14 cellular contexts compared by ENCODE assay signal in genomic region chr4:84767163-84767562, GRCh38.
DNase-seq lines count a peak whose midpoint lies in the region; ATAC-seq and TF ChIP-seq lines count a peak whose summit lies in the region.
"Had no signal": no experiment of that assay in that cellular context is flagged by ENCODE, and none has a peak within 500 bp of the region (broad histone marks: within the 10 kb centered on the region; RNA-seq: fewer than 3 reads in every experiment).

No MANE protein-coding gene starts in this region.

- peaks cover 7% of the 10 kb centered on the region for H3K4me1 Mint-ChIP-seq in activated CD8-positive, alpha-beta memory T cell treated with anti-CD3 and anti-CD28 coated beads, Interleukin-2, amount 10 ng/mL, durations not matched to agents 7 days and 5 days
- no peaks in the 10 kb centered on the region for H3K4me1 Mint-ChIP-seq in glutamatergic neuron (ENCODE audit: low read depth, unreplicated experiment)
- H3K4me1 Mint-ChIP-seq: CD4-positive, CD25-positive, alpha-beta regulatory T cell had no signal

- no peak for TF ChIP-seq CTCF in glutamatergic neuron (IDR thresholded peaks at IDR 0.05; ENCODE audit: partially characterized antibody, unreplicated experiment)
- TF ChIP-seq CTCF in gastrocnemius medialis (IDR thresholded peaks at IDR 0.05 in 4 of 5, conservative IDR thresholded peaks at IDR 0.05 in 1 of 5), result no peak
- TF ChIP-seq CTCF in Peyer's patch (IDR thresholded peaks at IDR 0.05), result no peak

- no peaks in the 10 kb centered on the region for H3K4me1 ChIP-seq in gastrocnemius medialis
- no peaks in the 10 kb centered on the region for H3K4me1 ChIP-seq in Peyer's patch
- H3K4me1 ChIP-seq: BLaER1 treated with 17β-estradiol and CSF1 and Interleukin-3, amounts not matched to agents 10 nM and 100 nM had no signal

- H3K9me3 Mint-ChIP-seq in activated CD8-positive, alpha-beta memory T cell treated with anti-CD3 and anti-CD28 coated beads, Interleukin-2, amount 10 ng/mL, durations not matched to agents 7 days and 5 days (ENCODE audit: low read depth), result no peaks in the 10 kb centered on the region
- peaks cover 9% of the 10 kb centered on the region for H3K9me3 Mint-ChIP-seq in glutamatergic neuron (ENCODE audit: unreplicated experiment)

- H3K27ac ChIP-seq in gastrocnemius medialis, result no peak overlapping the region
- no peak overlapping the region for H3K27ac ChIP-seq in Peyer's patch

- no peak for DNase-seq in activated CD8-positive, alpha-beta memory T cell treated with anti-CD3 and anti-CD28 coated beads, Interleukin-2, amount 10 ng/mL, durations not matched to agents 7 days and 5 days
- no peak for DNase-seq in activated CD8-positive, alpha-beta memory T cell treated with anti-CD3 and anti-CD28 coated beads for 24 hours
- DNase-seq in glutamatergic neuron (no peak), gastrocnemius medialis (no peak), Peyer's patch (no peak)
- no peak for DNase-seq in stimulated activated naive CD8-positive, alpha-beta T cell treated with anti-CD3 and anti-CD28 coated beads, Interleukin-15, Interleukin-2, amounts not matched to agents 100 U/mL and 50 U/mL, for 24 hours
- DNase-seq: ACHN; CD4-positive, CD25-positive, alpha-beta regulatory T cell; DMS53; GF-D8 had no signal

- H3K27me3 ChIP-seq in gastrocnemius medialis (no peaks in the 10 kb centered on the region), Peyer's patch (no peaks in the 10 kb centered on the region)
- H3K27me3 ChIP-seq: BLaER1 treated with 17β-estradiol and CSF1 and Interleukin-3, amounts not matched to agents 10 nM and 100 nM had no signal

- intact Hi-C loops in gastrocnemius medialis (cut with DNase I; ENCODE audit: low total_unique reads), result no loop called here

- ATAC-seq in activated CD8-positive, alpha-beta memory T cell treated with anti-CD3 and anti-CD28 coated beads, Interleukin-2, amount 10 ng/mL, durations not matched to agents 7 days and 5 days, result no peak
- ATAC-seq in GM18520 (IDR thresholded peaks at IDR 0.05; ENCODE audit: unreplicated experiment), result peak; percentile 65
- ATAC-seq in HG02610 (IDR thresholded peaks at IDR 0.05; ENCODE audit: unreplicated experiment), result peak; percentile 43
- ATAC-seq in gastrocnemius medialis, result no peak
- ATAC-seq in stimulated activated naive CD8-positive, alpha-beta T cell treated with anti-CD3 and anti-CD28 coated beads, Interleukin-15, Interleukin-2, amounts not matched to agents 100 U/mL and 50 U/mL, for 24 hours, result no peak
- ATAC-seq: HCT116 had no signal

- H3K36me3 ChIP-seq in gastrocnemius medialis, result peaks cover 0 to 36% of the 10 kb centered on the region in 2 donors
- H3K36me3 ChIP-seq in Peyer's patch, result peaks cover 0 to 12% (median 0%) of the 10 kb centered on the region in 3 donors

- H3K9me3 ChIP-seq in gastrocnemius medialis, result no peaks in the 10 kb centered on the region
- H3K9me3 ChIP-seq in Peyer's patch, result no peaks in the 10 kb centered on the region

- H3K4me3 ChIP-seq in gastrocnemius medialis (no peak overlapping the region), Peyer's patch (no peak overlapping the region)
- H3K4me3 ChIP-seq: BLaER1 treated with 17β-estradiol and CSF1 and Interleukin-3, amounts not matched to agents 10 nM and 100 nM had no signal

- H3K27ac Mint-ChIP-seq in activated CD8-positive, alpha-beta memory T cell treated with anti-CD3 and anti-CD28 coated beads, Interleukin-2, amount 10 ng/mL, durations not matched to agents 7 days and 5 days, result peak overlapping the region; percentile 17
- peak overlapping the region; percentile 5 for H3K27ac Mint-ChIP-seq in glutamatergic neuron (ENCODE audit: unreplicated experiment)
- H3K27ac Mint-ChIP-seq: CD4-positive, CD25-positive, alpha-beta regulatory T cell had no signal

- no peak overlapping the region for H3K4me3 Mint-ChIP-seq in activated CD8-positive, alpha-beta memory T cell treated with anti-CD3 and anti-CD28 coated beads, Interleukin-2, amount 10 ng/mL, durations not matched to agents 7 days and 5 days
- no peak overlapping the region for H3K4me3 Mint-ChIP-seq in glutamatergic neuron (ENCODE audit: unreplicated experiment)
- H3K4me3 Mint-ChIP-seq: CD4-positive, CD25-positive, alpha-beta regulatory T cell had no signal

- in situ Hi-C loops in gastrocnemius medialis (cut with MboI; ENCODE audit: low sequenced_read_pairs in 4 of 4), result no loop called here

- no peaks in the 10 kb centered on the region for H3K36me3 Mint-ChIP-seq in activated CD8-positive, alpha-beta memory T cell treated with anti-CD3 and anti-CD28 coated beads, Interleukin-2, amount 10 ng/mL, durations not matched to agents 7 days and 5 days
- H3K36me3 Mint-ChIP-seq in glutamatergic neuron (ENCODE audit: unreplicated experiment), result peaks cover 13% of the 10 kb centered on the region
- H3K36me3 Mint-ChIP-seq: CD4-positive, CD25-positive, alpha-beta regulatory T cell had no signal

- TF ChIP-seq POLR2A in gastrocnemius medialis (IDR thresholded peaks at IDR 0.05), result no peak
- TF ChIP-seq POLR2A in Peyer's patch (IDR thresholded peaks at IDR 0.05), result no peak

- H3K27me3 Mint-ChIP-seq in activated CD8-positive, alpha-beta memory T cell treated with anti-CD3 and anti-CD28 coated beads, Interleukin-2, amount 10 ng/mL, durations not matched to agents 7 days and 5 days, result no peaks in the 10 kb centered on the region
- peaks cover 5% of the 10 kb centered on the region for H3K27me3 Mint-ChIP-seq in glutamatergic neuron (ENCODE audit: unreplicated experiment)
- H3K27me3 Mint-ChIP-seq: CD4-positive, CD25-positive, alpha-beta regulatory T cell had no signal

- CTCF ChIA-PET in activated CD8-positive, alpha-beta memory T cell treated with anti-CD3 and anti-CD28 coated beads, Interleukin-2, amount 10 ng/mL, durations not matched to agents 7 days and 5 days (lab: Charles Lee), result no interaction called here

Comparison
In these comparisons a context has a peak if more than half of its experiments do, and no peak if none do; other contexts are left out.
1. ATAC-seq: peak in GM18520 (single experiment) and HG02610 (single experiment); none in activated CD8-positive, alpha-beta memory T cell treated with anti-CD3 and anti-CD28 coated beads, Interleukin-2, amount 10 ng/mL, durations not matched to agents 7 days and 5 days (single experiment), gastrocnemius medialis (0 of 2) and stimulated activated naive CD8-positive, alpha-beta T cell treated with anti-CD3 and anti-CD28 coated beads, Interleukin-15, Interleukin-2, amounts not matched to agents 100 U/mL and 50 U/mL, for 24 hours (single experiment).